ENCODE assay signal across 15 cellular contexts in the genomic region with DNA sequence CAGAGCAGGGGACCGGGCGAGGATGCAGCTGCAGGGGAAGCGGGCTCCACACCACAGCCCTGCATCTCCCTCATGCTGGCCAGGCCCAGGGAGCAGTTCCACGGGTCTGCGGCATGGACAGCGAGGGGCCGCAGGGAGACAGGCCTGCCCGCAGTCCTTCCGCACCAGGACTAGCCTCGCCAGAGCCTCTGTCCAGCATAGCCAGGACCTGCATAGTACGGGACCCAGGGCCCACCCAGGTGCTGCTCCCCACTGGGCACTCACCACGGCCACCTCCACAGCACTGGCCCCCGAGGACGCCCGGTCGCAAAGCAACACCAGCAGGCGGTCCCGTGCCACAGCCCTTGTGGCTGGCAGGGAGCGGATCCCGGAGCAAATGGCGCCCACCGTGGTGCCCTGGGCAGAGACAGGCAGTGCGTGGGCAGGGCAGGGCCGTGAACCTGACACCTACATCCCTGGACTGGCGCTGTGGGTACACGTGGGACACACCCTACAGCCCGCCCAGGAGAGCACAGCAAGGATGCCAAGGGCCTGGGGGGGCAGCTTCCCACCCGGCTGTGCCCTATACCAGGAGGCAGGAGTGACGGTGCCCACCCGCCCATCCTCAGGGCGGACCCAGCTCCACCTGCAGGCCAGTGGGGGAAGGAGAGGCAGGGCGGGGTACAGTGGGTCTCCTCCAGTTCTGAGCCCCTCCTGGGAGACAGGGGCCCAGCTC. TPM values are rescaled to one million over a fixed set of nuclear protein-coding genes. Genes with fewer than 3 reads are reported as not detected.
A peak's percentile ranks its signal among the peaks of the same experiment; 100 is the strongest.
DNase-seq lines count a peak whose midpoint lies in the region; ATAC-seq, FAIRE-seq and TF ChIP-seq lines count a peak whose summit lies in the region.
"Had no signal": no experiment of that assay in that cellular context is flagged by ENCODE, and none has a peak within 500 bp of the region (broad histone marks: within the 10 kb centered on the region; RNA-seq: fewer than 3 reads in every experiment).

No MANE protein-coding gene starts in this region.

- H3K4me3 Mint-ChIP-seq in chondrocyte (ENCODE audit: unreplicated experiment) (no peak overlapping the region), neural progenitor cell (no peak overlapping the region)
- no peak overlapping the region for H3K4me3 Mint-ChIP-seq in activated T-cell treated with anti-CD3 and anti-CD28 coated beads, Interleukin-2, amount 50 U/mL, for 72 hours
- H3K4me3 Mint-ChIP-seq: activated CD4-positive, alpha-beta memory T cell treated with anti-CD3 and anti-CD28 coated beads for 36 hours; nephron progenitor cell had no signal

- H3K4me1 ChIP-seq in neural progenitor cell, result no peaks in the 10 kb centered on the region
- H3K4me1 ChIP-seq in tibial nerve, result no peaks in the 10 kb centered on the region
- no peaks in the 10 kb centered on the region for H3K4me1 ChIP-seq in mesendoderm (ENCODE audit: control insufficient read depth, low read depth, low read length)
- H3K4me1 ChIP-seq: testis had no signal

- 87 to 89% methylated on average over 12 to 24 of the region's 32 CpGs for WGBS in tibial nerve, 2 donors
- no CpG with 5 or more reads among the region's 32 CpGs for WGBS in mesendoderm (ENCODE audit: extremely low coverage, insufficient coverage, low lambda C conversion rate)

- H3F3A ChIP-seq in neural progenitor cell (ENCODE audit: low read depth), result no peaks in the 10 kb centered on the region

- H3K4me1 Mint-ChIP-seq in chondrocyte (ENCODE audit: low read depth) (no peaks in the 10 kb centered on the region), neural progenitor cell (no peaks in the 10 kb centered on the region)
- no peaks in the 10 kb centered on the region for H3K4me1 Mint-ChIP-seq in activated T-cell treated with anti-CD3 and anti-CD28 coated beads, Interleukin-2, amount 50 U/mL, for 72 hours (ENCODE audit: low read depth)
- H3K4me1 Mint-ChIP-seq: nephron progenitor cell had no signal

- no peak for FAIRE-seq in GM12891 (lab: Jason Lieb, UNC)

- no peak overlapping the region for H3K23ac ChIP-seq in mesendoderm (ENCODE audit: low read length)

- no peak overlapping the region for H3K4me3 ChIP-seq in BJ (ENCODE audit: low read depth, low read length)
- H3K4me3 ChIP-seq in neural progenitor cell, result no peak overlapping the region
- H3K4me3 ChIP-seq in tibial nerve, result no peak overlapping the region
- H3K4me3 ChIP-seq in mesendoderm (ENCODE audit: low read length), result no peak overlapping the region
- H3K4me3 ChIP-seq: PC-9, testis had no signal

- H3K9me3 ChIP-seq in neural progenitor cell (ENCODE audit: low read depth), result peaks cover 4% of the 10 kb centered on the region
- peaks cover 0 to 24% (median 3%) of the 10 kb centered on the region in 4 donors for H3K9me3 ChIP-seq in tibial nerve
- H3K9me3 ChIP-seq: testis had no signal

- H4K8ac ChIP-seq in mesendoderm (ENCODE audit: low read depth, low read length), result no peak overlapping the region

- H2BK15ac ChIP-seq in mesendoderm (replicated peaks; ENCODE audit: low read depth), result no peak overlapping the region

- H2AFZ ChIP-seq in neural progenitor cell (replicated peaks), result no peak overlapping the region
- H2AFZ ChIP-seq: PC-9 had no signal

- TF ChIP-seq POLR2A in GM12891 (IDR thresholded peaks at IDR 0.05; ENCODE audit: low read depth, low read length) (no peak), tibial nerve (IDR thresholded peaks at IDR 0.05) (no peak)

- no peak overlapping the region for H2AK5ac ChIP-seq in mesendoderm (ENCODE audit: low read length)

- 0 out of 2 replicates have a peak, but pooled peaks have one; percentile 4 for TF ChIP-seq CTCF in BJ (IDR thresholded peaks at IDR 0.05; ENCODE audit: insufficient read depth, low read depth, low read length)
- TF ChIP-seq CTCF in chondrocyte (IDR thresholded peaks at IDR 0.05), result peak; percentile 27
- peak; percentile 27 for TF ChIP-seq CTCF in neural progenitor cell (IDR thresholded peaks at IDR 0.05)
- TF ChIP-seq CTCF in tibial nerve (IDR thresholded peaks at IDR 0.05), result no peak

- POLR2A ChIA-PET in BJ (lab: Charles Lee), result no interaction called here

- no peak overlapping the region for H3K18ac ChIP-seq in mesendoderm (ENCODE audit: low read length)

- H3K27ac ChIP-seq in neural progenitor cell, result no peak overlapping the region
- H3K27ac ChIP-seq in tibial nerve, result no peak overlapping the region
- no peak overlapping the region for H3K27ac ChIP-seq in mesendoderm (ENCODE audit: low read depth, low read length)
- H3K27ac ChIP-seq: PC-9, testis had no signal

- H4K20me1 ChIP-seq in neural progenitor cell (ENCODE audit: low read depth), result no peaks in the 10 kb centered on the region

- no peak overlapping the region for H4K5ac ChIP-seq in mesendoderm (ENCODE audit: low read length)

- H3K79me2 ChIP-seq in neural progenitor cell (ENCODE audit: low read depth) (no peaks in the 10 kb centered on the region), mesendoderm (ENCODE audit: control insufficient read depth, insufficient read depth, low read length) (no peaks in the 10 kb centered on the region)

- H3K27ac Mint-ChIP-seq in chondrocyte (ENCODE audit: unreplicated experiment) (no peak overlapping the region), neural progenitor cell (no peak overlapping the region)
- no peak overlapping the region for H3K27ac Mint-ChIP-seq in activated T-cell treated with anti-CD3 and anti-CD28 coated beads, Interleukin-2, amount 50 U/mL, for 72 hours
- H3K27ac Mint-ChIP-seq: activated CD4-positive, alpha-beta memory T cell treated with anti-CD3 and anti-CD28 coated beads for 36 hours; nephron progenitor cell had no signal

- no peak overlapping the region for H3K4ac ChIP-seq in mesendoderm (ENCODE audit: low read depth, low read length)

- no peaks in the 10 kb centered on the region for H3K36me3 ChIP-seq in BJ (ENCODE audit: control insufficient read depth, insufficient read depth, low read length)
- H3K36me3 ChIP-seq in neural progenitor cell, result no peaks in the 10 kb centered on the region
- peaks cover 0 to 48% (median 0%) of the 10 kb centered on the region in 3 donors for H3K36me3 ChIP-seq in tibial nerve
- no peaks in the 10 kb centered on the region for H3K36me3 ChIP-seq in mesendoderm (ENCODE audit: control insufficient read depth, insufficient read depth, low read length)

- no peak for TF ChIP-seq EP300 in tibial nerve (IDR thresholded peaks at IDR 0.05)

- no peak for ATAC-seq in activated T-cell treated with anti-CD3 and anti-CD28 coated beads, Interleukin-2, amount 50 U/mL, for 72 hours (replicated peaks in 1 of 2)

- CTCF ChIA-PET in BJ (lab: Yijun Ruan, JAX), result no interaction called here

- no peaks in the 10 kb centered on the region for H3K79me1 ChIP-seq in mesendoderm (ENCODE audit: low read length)

- H3K27me3 ChIP-seq in BJ (ENCODE audit: control insufficient read depth, insufficient read depth, low read length), result no peaks in the 10 kb centered on the region
- no peaks in the 10 kb centered on the region for H3K27me3 ChIP-seq in neural progenitor cell
- H3K27me3 ChIP-seq in tibial nerve, result no peaks in the 10 kb centered on the region
- no peaks in the 10 kb centered on the region for H3K27me3 ChIP-seq in mesendoderm (ENCODE audit: insufficient read depth, low read length, poor library complexity)
- H3K27me3 ChIP-seq: testis had no signal

- H3K9ac ChIP-seq in neural progenitor cell (no peak overlapping the region), mesendoderm (ENCODE audit: low read length) (no peak overlapping the region)

- H3K4me2 ChIP-seq in neural progenitor cell (no peak overlapping the region), mesendoderm (ENCODE audit: low read length) (no peak overlapping the region)
- H3K4me2 ChIP-seq: PC-9 had no signal

- no peak overlapping the region for H3K56ac ChIP-seq in mesendoderm (ENCODE audit: low read length)

- no peaks in the 10 kb centered on the region for H3K27me3 Mint-ChIP-seq in chondrocyte (ENCODE audit: low read depth)
- peaks cover 4% of the 10 kb centered on the region for H3K27me3 Mint-ChIP-seq in neural progenitor cell (ENCODE audit: insufficient read depth, low read depth)
- no peaks in the 10 kb centered on the region for H3K27me3 Mint-ChIP-seq in activated T-cell treated with anti-CD3 and anti-CD28 coated beads, Interleukin-2, amount 50 U/mL, for 72 hours (ENCODE audit: low read depth)
- H3K27me3 Mint-ChIP-seq: activated CD4-positive, alpha-beta memory T cell treated with anti-CD3 and anti-CD28 coated beads for 36 hours had no signal

- H3K36me3 Mint-ChIP-seq in chondrocyte (ENCODE audit: low read depth) (peaks cover 17% of the 10 kb centered on the region), neural progenitor cell (peaks cover 5% of the 10 kb centered on the region)
- peaks cover 3 to 5% of the 10 kb centered on the region in 2 donors for H3K36me3 Mint-ChIP-seq in activated T-cell treated with anti-CD3 and anti-CD28 coated beads, Interleukin-2, amount 50 U/mL, for 72 hours (ENCODE audit: insufficient read depth in 2 of 2)

- no peak overlapping the region for H2BK5ac ChIP-seq in mesendoderm (ENCODE audit: low read length)

- no peak overlapping the region for H2BK120ac ChIP-seq in mesendoderm (ENCODE audit: low read depth, low read length)

- DNase-seq in BJ (ENCODE audit: low read depth) (no peak), GM12891 (ENCODE audit: insufficient read length, low spot score) (peak; percentile 20), chondrocyte (ENCODE audit: low spot score) (peak; percentile 92), neural progenitor cell (ENCODE audit: low spot score) (no peak), NCI-H2029 treated with DMSO at 0.1 percent for 48 hours (lab: John Stamatoyannopoulos, UW) (no peak), tibial nerve (ENCODE audit: low spot score in 2 of 2) (no peak), mesendoderm (no peak)
- DNase-seq in activated T-cell treated with anti-CD3 and anti-CD28 coated beads, Interleukin-2, amount 50 U/mL, for 72 hours, result no peak
- DNase-seq: activated CD4-positive, alpha-beta memory T cell treated with anti-CD3 and anti-CD28 coated beads for 36 hours; foreskin melanocyte; KBM-7; NCI-H774; nephron progenitor cell; PC-9; testis had no signal

- H3K9me3 Mint-ChIP-seq in chondrocyte (ENCODE audit: low read depth) (peaks cover 3% of the 10 kb centered on the region), neural progenitor cell (peaks cover 16% of the 10 kb centered on the region)
- peaks cover 2 to 7% of the 10 kb centered on the region in 2 donors for H3K9me3 Mint-ChIP-seq in activated T-cell treated with anti-CD3 and anti-CD28 coated beads, Interleukin-2, amount 50 U/mL, for 72 hours

RNA-seq across cellular contexts. Expression of a gene that starts 23.8 kb away (rescaled TPM):
- 0.23 and 0.31 TPM in 2 replicates for polyA plus RNA-seq in BJ (2011; rRNA removed)
- polyA minus RNA-seq in BJ (2011; rRNA and poly(A)+ RNA removed), result 0.10 and 0.38 TPM in 2 replicates
- polyA plus RNA-seq in GM12891 (2012; ENCODE audit: low read depth, missing spikeins), result 0.08 TPM
- total RNA-seq in chondrocyte, result 8.3 to 18.2 TPM (median 16.8 TPM) in 3 replicates
- total RNA-seq in neural progenitor cell (ENCODE audit: low replicate concordance), result 2.1 and 4.3 TPM in 2 replicates
- total RNA-seq in tibial nerve, result 10 to 100 TPM in 3 of 4 donors, 1 to 10 TPM in 1; 7.4 to 13.8 (median 12.8) TPM
- polyA plus RNA-seq in mesendoderm (2013, experiment 1 of 2), result 0.56 TPM
- 0.73 TPM for polyA plus RNA-seq in mesendoderm (2013, experiment 2 of 2)
- 1 to 10 TPM; 3.1 to 5.4 TPM for total RNA-seq in activated T-cell treated with anti-CD3 and anti-CD28 coated beads, Interleukin-2, amount 50 U/mL, for 72 hours

RNA-seq across cellular contexts. Expression of a gene that starts 36.3 kb away (rescaled TPM):
- 6.5 and 10.9 TPM in 2 replicates for polyA plus RNA-seq in BJ (2011; rRNA removed)
- polyA minus RNA-seq in BJ (2011; rRNA and poly(A)+ RNA removed), result 3.4 and 3.6 TPM in 2 replicates
- polyA plus RNA-seq in GM12891 (2012; ENCODE audit: low read depth, missing spikeins), result 3.7 TPM
- total RNA-seq in chondrocyte (13.7 to 37.4 TPM (median 35.0 TPM) in 3 replicates), neural progenitor cell (ENCODE audit: low replicate concordance) (5.5 and 27.0 TPM in 2 replicates), tibial nerve (1 to 10 TPM in 2 of 4 donors, under 1 TPM in 2; 0.66 to 2.7 (median 1.8) TPM)
- polyA plus RNA-seq in mesendoderm (2013, experiment 1 of 2), result 10.5 TPM
- 10.4 TPM for polyA plus RNA-seq in mesendoderm (2013, experiment 2 of 2)
- 10 to 100 TPM; 13.3 to 18.2 TPM for total RNA-seq in activated T-cell treated with anti-CD3 and anti-CD28 coated beads, Interleukin-2, amount 50 U/mL, for 72 hours

Comparison
In these comparisons a context has a peak if more than half of its experiments do, and no peak if none do; other contexts are left out.
1. DNase-seq: peak in GM12891 (single experiment) and chondrocyte (single experiment); none in BJ (single experiment), neural progenitor cell (single experiment), NCI-H2029 treated with DMSO at 0.1 percent for 48 hours (single experiment), tibial nerve (0 of 2), mesendoderm (single experiment) and activated T-cell treated with anti-CD3 and anti-CD28 coated beads, Interleukin-2, amount 50 U/mL, for 72 hours (0 of 2).
2. CTCF ChIP-seq: peak in BJ (single experiment), chondrocyte (single experiment) and neural progenitor cell (single experiment); none in tibial nerve (0 of 5).